ENCODE assay signal across 9 cellular contexts in the genomic region with DNA sequence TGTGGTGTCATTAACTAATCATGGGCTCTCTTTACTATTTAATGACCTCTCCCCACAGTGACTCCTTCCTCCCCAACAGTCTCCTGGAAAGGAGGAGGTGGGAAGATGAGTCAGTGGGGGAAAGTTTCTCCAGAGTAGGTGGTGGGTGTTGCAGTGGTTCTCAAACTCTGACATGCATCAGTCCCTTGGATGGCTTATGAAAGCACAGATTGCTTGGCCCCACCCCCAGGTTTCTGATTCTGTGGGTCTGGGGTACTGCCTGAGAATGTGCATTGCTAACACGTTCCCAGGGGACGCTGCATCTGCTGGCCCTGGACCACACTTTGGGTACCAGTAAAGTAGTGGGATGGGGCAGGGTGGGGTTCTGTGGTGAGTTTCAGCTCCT. TPM values are rescaled to one million over a fixed set of nuclear protein-coding genes. Genes with fewer than 3 reads are reported as not detected.
DNase-seq lines count a peak whose midpoint lies in the region; ATAC-seq, FAIRE-seq and TF ChIP-seq lines count a peak whose summit lies in the region.
"Had no signal": no experiment of that assay in that cellular context is flagged by ENCODE, and none has a peak within 500 bp of the region (broad histone marks: within the 10 kb centered on the region; RNA-seq: fewer than 3 reads in every experiment).

No MANE protein-coding gene starts in this region.

- no peaks in the 10 kb centered on the region for H3K9me3 ChIP-seq in keratinocyte (ENCODE audit: control insufficient read depth, low read depth, low read length)
- H3K9me3 ChIP-seq in tibial artery: no peaks in the 10 kb centered on the region
- H3K9me3 ChIP-seq in thyroid gland: no peaks in the 10 kb centered on the region

- ATAC-seq in activated CD8-positive, alpha-beta memory T cell treated with anti-CD3 and anti-CD28 coated beads, Interleukin-2, amount 10 ng/mL, durations not matched to agents 7 days and 5 days: peak; percentile 17
- no peak for ATAC-seq in HG02970 (IDR thresholded peaks at IDR 0.05; ENCODE audit: low FRiP score, unreplicated experiment)

- H3K9me3 Mint-ChIP-seq in activated CD8-positive, alpha-beta memory T cell treated with anti-CD3 and anti-CD28 coated beads, Interleukin-2, amount 10 ng/mL, durations not matched to agents 7 days and 5 days (ENCODE audit: low read depth): no peaks in the 10 kb centered on the region

- H3K36me3 Mint-ChIP-seq in activated CD8-positive, alpha-beta memory T cell treated with anti-CD3 and anti-CD28 coated beads, Interleukin-2, amount 10 ng/mL, durations not matched to agents 7 days and 5 days: peaks cover 15% of the 10 kb centered on the region

- H2AFZ ChIP-seq in keratinocyte (ENCODE audit: control insufficient read depth, low read length): no peak overlapping the region

- H3K36me3 ChIP-seq in keratinocyte (ENCODE audit: control insufficient read depth in 2 of 2, extremely low read depth in 1 of 2, insufficient read depth in 2 of 2, low read length in 2 of 2) (peaks cover 7 to 8% of the 10 kb centered on the region in 2 experiments), tibial artery (no peaks in the 10 kb centered on the region), thyroid gland (no peaks in the 10 kb centered on the region)

- H3K9ac ChIP-seq in keratinocyte (ENCODE audit: control insufficient read depth, extremely low read depth, insufficient read depth, low read length): peak overlapping the region; percentile 61

- H3K27ac ChIP-seq in keratinocyte (ENCODE audit: control insufficient read depth, insufficient read depth, low read length) (peak overlapping the region; percentile 94), tibial artery (no peak overlapping the region), thyroid gland (no peak overlapping the region)

- peaks cover 68% of the 10 kb centered on the region for H3K79me2 ChIP-seq in keratinocyte (ENCODE audit: control insufficient read depth, insufficient read depth, low read length)

- peak; percentile 74 for DNase-seq in activated naive CD4-positive, alpha-beta T cell treated with Interleukin-2 at 50 U/mL for 16 hours
- DNase-seq in activated naive CD4-positive, alpha-beta T cell (lab: John Stamatoyannopoulos, UW): no peak
- no peak for DNase-seq in activated CD8-positive, alpha-beta memory T cell treated with anti-CD3 and anti-CD28 coated beads, Interleukin-2, amount 10 ng/mL, durations not matched to agents 7 days and 5 days
- no peak for DNase-seq in keratinocyte (ENCODE audit: low read depth, low spot score)
- no peak for DNase-seq in tibial artery
- no peak for DNase-seq in NCI-H748 treated with DMSO at 0.1 percent for 48 hours (lab: John Stamatoyannopoulos, UW)
- DNase-seq in thyroid gland: no peak
- DNase-seq: SHP77 treated with DMSO at 0.1 percent for 48 hours had no signal

- H3K27me3 Mint-ChIP-seq in activated CD8-positive, alpha-beta memory T cell treated with anti-CD3 and anti-CD28 coated beads, Interleukin-2, amount 10 ng/mL, durations not matched to agents 7 days and 5 days: no peaks in the 10 kb centered on the region

- no peak for TF ChIP-seq CTCF in keratinocyte (optimal IDR thresholded peaks at IDR 0.05 in 1 of 3, IDR thresholded peaks at IDR 0.05 in 1 of 3, conservative IDR thresholded peaks at IDR 0.05 in 1 of 3; ENCODE audit: extremely low read depth in 1 of 3, insufficient read depth in 2 of 3, low read length in 3 of 3)
- TF ChIP-seq CTCF in tibial artery (IDR thresholded peaks at IDR 0.05): no peak
- TF ChIP-seq CTCF in thyroid gland (IDR thresholded peaks at IDR 0.05): no peak

- FAIRE-seq in keratinocyte (lab: Jason Lieb, UNC): peak; percentile 71

- no peaks in the 10 kb centered on the region for H4K20me1 ChIP-seq in keratinocyte (ENCODE audit: control insufficient read depth, extremely low read depth, insufficient read depth, low read length)

- no peaks in the 10 kb centered on the region for H3K9me1 ChIP-seq in keratinocyte (ENCODE audit: control insufficient read depth, extremely low read depth, insufficient read depth, low read length)

- peaks cover 77% of the 10 kb centered on the region for H3K4me1 ChIP-seq in keratinocyte (ENCODE audit: control insufficient read depth, extremely low read depth, insufficient read depth, low read length)
- H3K4me1 ChIP-seq in tibial artery: peaks cover 0 to 74% (median 18%) of the 10 kb centered on the region in 4 donors
- H3K4me1 ChIP-seq in thyroid gland: no peaks in the 10 kb centered on the region

- intact Hi-C loops in tibial artery (cut with DNase I; ENCODE audit: low total_unique reads) (no loop called here), thyroid gland (cut with DNase I) (no loop called here)

- H3K4me2 ChIP-seq in keratinocyte (ENCODE audit: control insufficient read depth, extremely low read depth, insufficient read depth, low read depth, low read length): peak overlapping the region; percentile 68

- H3K27me3 ChIP-seq in keratinocyte (ENCODE audit: control insufficient read depth, extremely low read depth, insufficient read depth, low read length): no peaks in the 10 kb centered on the region
- no peaks in the 10 kb centered on the region for H3K27me3 ChIP-seq in tibial artery
- H3K27me3 ChIP-seq in thyroid gland: no peaks in the 10 kb centered on the region

- peak overlapping the region; percentile 15 for H3K4me3 Mint-ChIP-seq in activated CD8-positive, alpha-beta memory T cell treated with anti-CD3 and anti-CD28 coated beads, Interleukin-2, amount 10 ng/mL, durations not matched to agents 7 days and 5 days

- TF ChIP-seq POLR2A in thyroid gland (IDR thresholded peaks at IDR 0.05): no peak

- H3K4me3 ChIP-seq in keratinocyte (ENCODE audit: control insufficient read depth in 2 of 3, extremely low read depth in 1 of 3, insufficient read depth in 2 of 3, low read depth in 1 of 3, low read length in 3 of 3) (peak overlapping the region in 1 of 3 experiments; percentile 20), tibial artery (no peak overlapping the region), thyroid gland (replicated peaks in 1 of 3) (no peak overlapping the region)

- CTCF ChIA-PET in activated CD8-positive, alpha-beta memory T cell treated with anti-CD3 and anti-CD28 coated beads, Interleukin-2, amount 10 ng/mL, durations not matched to agents 7 days and 5 days (lab: Charles Lee): interaction anchor here (0.9 to 4.0 kb wide), 6 partner anchors 8 to 42 kb away, joined by 3 to 21 read pairs (median 4); no protein-coding TSS in a partner anchor

- WGBS in thyroid gland, 2 donors: 93 to 95% methylated on average over 2 of the region's 2 CpGs

- peaks cover 84% of the 10 kb centered on the region for H3K4me1 Mint-ChIP-seq in activated CD8-positive, alpha-beta memory T cell treated with anti-CD3 and anti-CD28 coated beads, Interleukin-2, amount 10 ng/mL, durations not matched to agents 7 days and 5 days

- peak overlapping the region; percentile 95 for H3K27ac Mint-ChIP-seq in activated CD8-positive, alpha-beta memory T cell treated with anti-CD3 and anti-CD28 coated beads, Interleukin-2, amount 10 ng/mL, durations not matched to agents 7 days and 5 days

- dilution Hi-C loops in keratinocyte (cut with MboI; ENCODE audit: extremely low pct_ligation_motif_present, low sequenced_read_pairs): no loop called here

RNA-seq across cellular contexts. Expression of gene CD82, which starts 9.8 kb away (rescaled TPM):
- total RNA-seq in activated CD8-positive, alpha-beta memory T cell treated with anti-CD3 and anti-CD28 coated beads, Interleukin-2, amount 10 ng/mL, durations not matched to agents 7 days and 5 days: 100 to 1,000 TPM in 1 of 2 experiments, 10 to 100 TPM in 1; 90.2 to 285 TPM
- 118 to 209 TPM (median 204 TPM) in 3 replicates for polyA plus RNA-seq in keratinocyte
- 32.3 TPM for polyA plus RNA-seq in keratinocyte (2011; ENCODE audit: low read depth)
- 54.2 and 96.1 TPM in 2 replicates for polyA plus RNA-seq in keratinocyte (2011; cell fraction: cytosol; rRNA removed)
- polyA plus RNA-seq in keratinocyte (2011; cell fraction: nucleus; rRNA removed): 291 and 302 TPM in 2 replicates
- polyA plus RNA-seq in keratinocyte (2012; ENCODE audit: low replicate concordance): 102 and 180 TPM in 2 replicates
- polyA minus RNA-seq in keratinocyte: 136 to 381 TPM (median 165 TPM) in 3 replicates
- polyA minus RNA-seq in keratinocyte (2011; cell fraction: cytosol; rRNA and poly(A)+ RNA removed): 148 TPM
- polyA minus RNA-seq in keratinocyte (2011; cell fraction: nucleus; rRNA and poly(A)+ RNA removed): 171 and 244 TPM in 2 replicates
- total RNA-seq in thyroid gland: 10 to 100 TPM; 11.8 to 24.0 (median 18.7) TPM
